ENCODE assay signal across 1 cellular context in the genomic region with DNA sequence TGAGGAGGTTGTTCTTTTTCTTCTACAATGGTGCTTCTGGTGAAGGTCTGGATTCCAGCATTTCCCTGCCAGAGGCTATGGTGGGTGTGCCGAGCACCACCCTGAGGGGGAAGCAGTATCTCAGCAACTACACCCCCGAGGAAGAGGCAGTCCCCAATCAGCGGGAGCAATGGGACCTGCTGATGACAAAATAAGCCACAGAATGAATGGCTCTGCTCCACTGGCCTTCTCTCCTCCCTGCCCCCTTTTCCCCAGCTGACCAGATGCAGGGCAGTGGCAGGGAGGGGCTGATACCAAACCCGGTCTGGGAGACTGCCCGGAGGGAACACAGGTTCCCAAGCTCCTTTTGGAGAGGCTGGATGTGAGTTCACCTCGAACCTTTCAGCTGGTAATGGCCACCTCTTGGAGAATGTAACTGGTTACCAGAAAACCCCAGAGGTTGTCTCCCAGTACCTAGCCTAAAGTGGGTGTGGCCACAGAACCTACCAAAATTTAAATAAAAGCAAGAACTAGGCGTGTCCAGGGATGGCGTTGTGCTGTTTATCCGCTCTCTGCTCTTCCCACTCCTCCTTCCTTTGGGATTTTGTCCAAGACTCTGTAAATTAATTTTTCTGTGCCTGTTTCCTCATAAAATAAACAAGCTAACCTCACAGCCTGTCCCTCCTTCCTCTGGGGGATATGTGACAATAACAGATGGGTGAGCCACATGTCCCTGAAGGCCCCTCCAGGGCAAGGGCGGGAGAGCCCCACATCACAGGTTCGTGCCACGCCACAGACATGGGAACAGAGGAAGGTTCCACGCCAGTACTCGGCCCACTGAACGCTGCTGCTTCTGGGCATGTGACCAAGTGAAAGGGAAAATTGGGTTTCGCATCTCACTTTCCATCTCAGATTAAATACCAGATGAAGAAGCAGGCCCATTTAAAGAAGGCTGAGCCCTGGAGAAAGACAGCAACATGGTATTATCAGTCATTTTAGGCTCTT.
TF ChIP-seq lines count a peak whose summit lies in the region.

No MANE protein-coding gene starts in this region.

TF ChIP-seq in GM12878, 131 proteins besides CTCF, POLR2A, EP300 and RAD21 (continued from another document):
- TF ChIP-seq LARP7 (IDR thresholded peaks at IDR 0.05) (0 out of 2 replicates have a peak, but pooled peaks have one; percentile 14), PAX8 (IDR thresholded peaks at IDR 0.05) (no peak), SMAD5 (IDR thresholded peaks at IDR 0.05; ENCODE audit: low read depth) (no peak), HSF1 (IDR thresholded peaks at IDR 0.05; ENCODE audit: low read depth, low read length) (no peak), POU2F2 (IDR thresholded peaks at IDR 0.05; ENCODE audit: borderline replicate concordance, low read depth, low read length) (no peak), RBBP5 (conservative IDR thresholded peaks at IDR 0.05) (no peak), ZNF622 (IDR thresholded peaks at IDR 0.05) (no peak), GATAD2B (conservative IDR thresholded peaks at IDR 0.05; ENCODE audit: low read depth) (peak; percentile 77; the same call in 1 of the 2 replicates), CHD1 (IDR thresholded peaks at IDR 0.05; ENCODE audit: low read depth, low read length) (no peak), NR2C1 (IDR thresholded peaks at IDR 0.05) (no peak), RFX5 (IDR thresholded peaks at IDR 0.05; ENCODE audit: low read depth, low read length) (no peak), GABPA (IDR thresholded peaks at IDR 0.05; ENCODE audit: low read depth) (no peak), EED (IDR thresholded peaks at IDR 0.05; ENCODE audit: low read depth) (peak; percentile 88), ZNF24 (IDR thresholded peaks at IDR 0.05) (no peak), BHLHE40 (IDR thresholded peaks at IDR 0.05; ENCODE audit: borderline replicate concordance in 1 of 2, low read depth in 2 of 2, low read length in 1 of 2) (peak; percentile 91 to 94), IKZF2 (IDR thresholded peaks at IDR 0.05) (peak; percentile 98), EGR1 (IDR thresholded peaks at IDR 0.05; ENCODE audit: borderline replicate concordance in 1 of 2, low read depth in 2 of 2, low read length in 2 of 2) (no peak), MEF2A (IDR thresholded peaks at IDR 0.05; ENCODE audit: insufficient read depth, low read depth, low read length) (0 out of 2 replicates have a peak, but pooled peaks have one; percentile 14), HCFC1 (IDR thresholded peaks at IDR 0.05; ENCODE audit: low read length) (no peak), PAX5 (IDR thresholded peaks at IDR 0.05; ENCODE audit: borderline replicate concordance, low read depth, low read length) (peak; percentile 90; the same call in 1 of the 2 replicates), BCL3 (IDR thresholded peaks at IDR 0.05; ENCODE audit: borderline replicate concordance, insufficient read depth, low read depth, low read length, poor library complexity, severe bottlenecking) (peak; percentile 75), POLR2AphosphoS2 (IDR thresholded peaks at IDR 0.05; ENCODE audit: low read depth, low read length) (0 out of 2 replicates have a peak, but pooled peaks have one; percentile 27), YY1 (IDR thresholded peaks at IDR 0.05; ENCODE audit: low read depth, low read length) (no peak; the same call in 1 of the 2 replicates), CREM (IDR thresholded peaks at IDR 0.05; ENCODE audit: low read depth) (peak; percentile 59; the same call in 1 of the 2 replicates), NRF1 (conservative IDR thresholded peaks at IDR 0.05; ENCODE audit: low read depth, low read length) (no peak), MYB (IDR thresholded peaks at IDR 0.05; ENCODE audit: borderline replicate concordance, low read depth, low read length) (no peak), MTA2 (IDR thresholded peaks at IDR 0.05; ENCODE audit: low read depth) (peak; percentile 88), RELB (IDR thresholded peaks at IDR 0.05; ENCODE audit: low read depth) (peak; percentile 96)
- TF ChIP-seq, protein P1, sequence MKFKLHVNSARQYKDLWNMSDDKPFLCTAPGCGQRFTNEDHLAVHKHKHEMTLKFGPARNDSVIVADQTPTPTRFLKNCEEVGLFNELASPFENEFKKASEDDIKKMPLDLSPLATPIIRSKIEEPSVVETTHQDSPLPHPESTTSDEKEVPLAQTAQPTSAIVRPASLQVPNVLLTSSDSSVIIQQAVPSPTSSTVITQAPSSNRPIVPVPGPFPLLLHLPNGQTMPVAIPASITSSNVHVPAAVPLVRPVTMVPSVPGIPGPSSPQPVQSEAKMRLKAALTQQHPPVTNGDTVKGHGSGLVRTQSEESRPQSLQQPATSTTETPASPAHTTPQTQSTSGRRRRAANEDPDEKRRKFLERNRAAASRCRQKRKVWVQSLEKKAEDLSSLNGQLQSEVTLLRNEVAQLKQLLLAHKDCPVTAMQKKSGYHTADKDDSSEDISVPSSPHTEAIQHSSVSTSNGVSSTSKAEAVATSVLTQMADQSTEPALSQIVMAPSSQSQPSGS (IDR thresholded peaks at IDR 0.05; ENCODE audit: low read length) = no peak; the same call in 1 of the 2 replicates
- TF ChIP-seq, protein P2, sequence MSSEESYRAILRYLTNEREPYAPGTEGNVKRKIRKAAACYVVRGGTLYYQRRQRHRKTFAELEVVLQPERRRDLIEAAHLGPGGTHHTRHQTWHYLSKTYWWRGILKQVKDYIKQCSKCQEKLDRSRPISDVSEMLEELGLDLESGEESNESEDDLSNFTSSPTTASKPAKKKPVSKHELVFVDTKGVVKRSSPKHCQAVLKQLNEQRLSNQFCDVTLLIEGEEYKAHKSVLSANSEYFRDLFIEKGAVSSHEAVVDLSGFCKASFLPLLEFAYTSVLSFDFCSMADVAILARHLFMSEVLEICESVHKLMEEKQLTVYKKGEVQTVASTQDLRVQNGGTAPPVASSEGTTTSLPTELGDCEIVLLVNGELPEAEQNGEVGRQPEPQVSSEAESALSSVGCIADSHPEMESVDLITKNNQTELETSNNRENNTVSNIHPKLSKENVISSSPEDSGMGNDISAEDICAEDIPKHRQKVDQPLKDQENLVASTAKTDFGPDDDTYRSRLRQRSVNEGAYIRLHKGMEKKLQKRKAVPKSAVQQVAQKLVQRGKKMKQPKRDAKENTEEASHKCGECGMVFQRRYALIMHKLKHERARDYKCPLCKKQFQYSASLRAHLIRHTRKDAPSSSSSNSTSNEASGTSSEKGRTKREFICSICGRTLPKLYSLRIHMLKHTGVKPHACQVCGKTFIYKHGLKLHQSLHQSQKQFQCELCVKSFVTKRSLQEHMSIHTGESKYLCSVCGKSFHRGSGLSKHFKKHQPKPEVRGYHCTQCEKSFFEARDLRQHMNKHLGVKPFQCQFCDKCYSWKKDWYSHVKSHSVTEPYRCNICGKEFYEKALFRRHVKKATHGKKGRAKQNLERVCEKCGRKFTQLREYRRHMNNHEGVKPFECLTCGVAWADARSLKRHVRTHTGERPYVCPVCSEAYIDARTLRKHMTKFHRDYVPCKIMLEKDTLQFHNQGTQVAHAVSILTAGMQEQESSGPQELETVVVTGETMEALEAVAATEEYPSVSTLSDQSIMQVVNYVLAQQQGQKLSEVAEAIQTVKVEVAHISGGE (CRISPR knock-in tag; IDR thresholded peaks at IDR 0.05) = no peak
- TF ChIP-seq, protein P3, sequence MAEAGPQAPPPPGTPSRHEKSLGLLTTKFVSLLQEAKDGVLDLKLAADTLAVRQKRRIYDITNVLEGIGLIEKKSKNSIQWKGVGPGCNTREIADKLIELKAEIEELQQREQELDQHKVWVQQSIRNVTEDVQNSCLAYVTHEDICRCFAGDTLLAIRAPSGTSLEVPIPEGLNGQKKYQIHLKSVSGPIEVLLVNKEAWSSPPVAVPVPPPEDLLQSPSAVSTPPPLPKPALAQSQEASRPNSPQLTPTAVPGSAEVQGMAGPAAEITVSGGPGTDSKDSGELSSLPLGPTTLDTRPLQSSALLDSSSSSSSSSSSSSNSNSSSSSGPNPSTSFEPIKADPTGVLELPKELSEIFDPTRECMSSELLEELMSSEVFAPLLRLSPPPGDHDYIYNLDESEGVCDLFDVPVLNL (IDR thresholded peaks at IDR 0.05; ENCODE audit: low read depth, low read length) = no peak
